Comparison of ENCODE assay signal across 23 cellular contexts in the genomic region with DNA sequence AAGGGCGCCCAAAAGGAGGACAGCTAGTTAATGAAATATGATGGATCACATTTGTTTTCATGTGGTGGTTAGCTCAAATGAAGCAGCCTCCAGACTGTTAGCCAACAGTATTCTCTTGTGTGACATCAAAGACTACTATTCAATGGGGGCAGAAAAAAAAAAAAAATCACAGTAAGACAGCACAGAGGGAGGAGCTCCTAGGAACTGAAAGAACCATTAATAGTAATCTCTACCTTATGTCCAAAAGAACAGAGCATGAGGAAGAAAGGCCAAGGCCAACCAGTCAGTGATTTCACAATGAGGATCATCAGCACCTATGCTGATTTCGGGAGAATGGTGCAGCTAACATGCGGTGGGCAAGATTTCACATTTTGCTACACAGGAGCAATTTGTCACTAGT.
A peak's percentile ranks its signal among the peaks of the same experiment; 100 is the strongest.
DNase-seq lines count a peak whose midpoint lies in the region; ATAC-seq and TF ChIP-seq lines count a peak whose summit lies in the region.
"Had no signal": no experiment of that assay in that cellular context is flagged by ENCODE, and none has a peak within 500 bp of the region (broad histone marks: within the 10 kb centered on the region; RNA-seq: fewer than 3 reads in every experiment).

No MANE protein-coding gene starts in this region.

- DNase-seq in COLO829 (ENCODE audit: low spot score) (peak; percentile 53), endodermal cell (no peak), neuronal stem cell (ENCODE audit: low spot score) (peak; percentile 38), NCI-H2171 (lab: John Stamatoyannopoulos, UW) (no peak), NCI-H2081 treated with DMSO at 0.1 percent for 48 hours (lab: John Stamatoyannopoulos, UW) (no peak)
- DNase-seq in activated CD4-positive, alpha-beta T cell treated with anti-CD3 and anti-CD28 coated beads for 48 hours, result no peak
- DNase-seq: DND-41, H7, IMR-90, NCI-H1092 treated with DMSO at 0.1 percent for 48 hours, NCI-H2029, NCI-H345, NCI-H524 treated with DMSO at 0.1 percent for 48 hours, OCI-M1 had no signal

- no peaks in the 10 kb centered on the region for H3K9me3 ChIP-seq in endodermal cell (ENCODE audit: control insufficient read depth, low read length)
- no peaks in the 10 kb centered on the region for H3K9me3 ChIP-seq in liver (ENCODE audit: control insufficient read depth in 4 of 4, low read length in 3 of 4)
- H3K9me3 ChIP-seq in neuronal stem cell (replicated peaks in 1 of 2; ENCODE audit: control insufficient read depth in 2 of 2, insufficient read depth in 1 of 2, low read depth in 1 of 2, low read length in 2 of 2), result no peaks in the 10 kb centered on the region
- H3K9me3 ChIP-seq: BLaER1 treated with 17β-estradiol and CSF1 and Interleukin-3, amounts not matched to agents 10 nM and 100 nM had no signal

- TF ChIP-seq RAD21 in liver (IDR thresholded peaks at IDR 0.05), result peak in 1 of 2 donors; percentile 10

- H3K4me2 ChIP-seq in neuronal stem cell (ENCODE audit: insufficient read depth, low read length, poor library complexity, severe bottlenecking), result peak overlapping the region; percentile 36
- H3K4me2 ChIP-seq: BLaER1 treated with 17β-estradiol and CSF1 and Interleukin-3, amounts not matched to agents 10 nM and 100 nM; KMS-11 had no signal

- H3K4me1 Mint-ChIP-seq in endodermal cell, result peaks cover 52% of the 10 kb centered on the region
- H3K4me1 Mint-ChIP-seq: CD4-positive, alpha-beta memory T cell had no signal

- H2BK12ac ChIP-seq in neuronal stem cell (ENCODE audit: low read length), result no peak overlapping the region

- no peak overlapping the region for H3K4me3 Mint-ChIP-seq in endodermal cell
- H3K4me3 Mint-ChIP-seq: CD4-positive, alpha-beta memory T cell had no signal

- no peaks in the 10 kb centered on the region for H3K9me3 Mint-ChIP-seq in endodermal cell

- TF ChIP-seq CTCF in endodermal cell (conservative IDR thresholded peaks at IDR 0.05) (no peak), liver (IDR thresholded peaks at IDR 0.05; ENCODE audit: low read depth, low read length, missing input control) (no peak)

- no peak overlapping the region for H3K14ac ChIP-seq in neuronal stem cell (ENCODE audit: low read length)

- 62 to 85% methylated on average over 2 to 3 of the region's 3 CpGs for WGBS in endodermal cell (ENCODE audit: insufficient coverage in 1 of 2, insufficient read length in 1 of 2), 2 experiments
- WGBS in liver, result 70% methylated on average over 3 of the region's 3 CpGs
- no CpG with 5 or more reads among the region's 3 CpGs for WGBS in neuronal stem cell (ENCODE audit: extremely low coverage in 2 of 2, insufficient read length in 2 of 2, insufficient replicate concordance in 1 of 2), 2 donors

- H2AK5ac ChIP-seq in neuronal stem cell (ENCODE audit: low read depth, low read length), result no peak overlapping the region

- no peak overlapping the region for H3K23ac ChIP-seq in neuronal stem cell (ENCODE audit: low read depth, low read length, poor library complexity)

- no peaks in the 10 kb centered on the region for H3K79me1 ChIP-seq in neuronal stem cell (ENCODE audit: low read depth, low read length)

- H3K36me3 Mint-ChIP-seq in endodermal cell (ENCODE audit: low read depth), result peaks cover 5% of the 10 kb centered on the region
- H3K36me3 Mint-ChIP-seq: CD4-positive, alpha-beta memory T cell had no signal

- H3K27ac ChIP-seq in endodermal cell (ENCODE audit: low read depth, low read length) (peak overlapping the region; percentile 54), liver (ENCODE audit: low read depth in 1 of 2, low read length in 2 of 2) (no peak overlapping the region), neuronal stem cell (replicated peaks; ENCODE audit: low read length) (peak overlapping the region; percentile 87)
- H3K27ac ChIP-seq: 22Rv1; BLaER1 treated with 17β-estradiol and CSF1 and Interleukin-3, amounts not matched to agents 10 nM and 100 nM; HL-60; KMS-11 had no signal

- no peak overlapping the region for H3K27ac Mint-ChIP-seq in endodermal cell
- H3K27ac Mint-ChIP-seq: CD4-positive, alpha-beta memory T cell had no signal

- H3K36me3 ChIP-seq in endodermal cell (ENCODE audit: control insufficient read depth, insufficient read depth, low read length) (no peaks in the 10 kb centered on the region), liver (ENCODE audit: control insufficient read depth in 4 of 4, insufficient read depth in 3 of 4, low read depth in 1 of 4, low read length in 3 of 4) (no peaks in the 10 kb centered on the region), neuronal stem cell (replicated peaks in 1 of 2; ENCODE audit: control insufficient read depth in 2 of 2, insufficient read depth in 2 of 2, low read length in 2 of 2) (peaks cover 0 to 2% of the 10 kb centered on the region in 2 donors)
- H3K36me3 ChIP-seq: BLaER1 treated with 17β-estradiol and CSF1 and Interleukin-3, amounts not matched to agents 10 nM and 100 nM had no signal

- no peak overlapping the region for H2AFZ ChIP-seq in neuronal stem cell (ENCODE audit: low read length)

- H2BK120ac ChIP-seq in neuronal stem cell (ENCODE audit: low read depth, low read length), result no peak overlapping the region

- ATAC-seq in GM18517 (IDR thresholded peaks at IDR 0.05; ENCODE audit: unreplicated experiment), result no peak
- ATAC-seq: GM12878, Right ventricle myocardium inferior had no signal

- H3K27me3 Mint-ChIP-seq in endodermal cell (ENCODE audit: insufficient read depth), result no peaks in the 10 kb centered on the region
- H3K27me3 Mint-ChIP-seq: CD4-positive, alpha-beta memory T cell had no signal

- H3K9ac ChIP-seq in endodermal cell (ENCODE audit: extremely low read depth, low read length, poor library complexity, severe bottlenecking), result no peak overlapping the region
- no peak overlapping the region for H3K9ac ChIP-seq in liver (ENCODE audit: low read depth in 1 of 2, low read length in 2 of 2)
- H3K9ac ChIP-seq in neuronal stem cell (ENCODE audit: low read depth, low read length, poor library complexity), result no peak overlapping the region
- H3K9ac ChIP-seq: BLaER1 treated with 17β-estradiol and CSF1 and Interleukin-3, amounts not matched to agents 10 nM and 100 nM; KMS-11 had no signal

- H4K8ac ChIP-seq in neuronal stem cell (ENCODE audit: low read depth, low read length), result no peak overlapping the region

- H3K4me3 ChIP-seq in endodermal cell (ENCODE audit: low read length), result no peak overlapping the region
- H3K4me3 ChIP-seq in liver (ENCODE audit: low read depth in 1 of 3, low read length in 3 of 3), result no peak overlapping the region
- H3K4me3 ChIP-seq in neuronal stem cell (ENCODE audit: low read length in 2 of 2), result no peak overlapping the region
- H3K4me3 ChIP-seq: BLaER1 treated with 17β-estradiol and CSF1 and Interleukin-3, amounts not matched to agents 10 nM and 100 nM; GM12878 had no signal

- no peak overlapping the region for H2BK15ac ChIP-seq in neuronal stem cell (ENCODE audit: low read length)

- no peak overlapping the region for H4K91ac ChIP-seq in neuronal stem cell (ENCODE audit: low read depth, low read length, poor library complexity)

- H2BK5ac ChIP-seq in neuronal stem cell (ENCODE audit: low read length), result no peak overlapping the region

- H3K18ac ChIP-seq in neuronal stem cell (ENCODE audit: low read length), result no peak overlapping the region

- no peaks in the 10 kb centered on the region for H3K27me3 ChIP-seq in endodermal cell (ENCODE audit: control insufficient read depth, insufficient read depth, low read length, poor library complexity, severe bottlenecking)
- H3K27me3 ChIP-seq in liver (ENCODE audit: control insufficient read depth in 4 of 4, insufficient read depth in 4 of 4, low read length in 3 of 4), result no peaks in the 10 kb centered on the region
- no peaks in the 10 kb centered on the region for H3K27me3 ChIP-seq in neuronal stem cell (ENCODE audit: control insufficient read depth in 3 of 3, insufficient read depth in 3 of 3, low read depth in 1 of 3, low read length in 3 of 3)
- H3K27me3 ChIP-seq: BLaER1 treated with 17β-estradiol and CSF1 and Interleukin-3, amounts not matched to agents 10 nM and 100 nM had no signal

- no peak overlapping the region for H3K4ac ChIP-seq in neuronal stem cell (ENCODE audit: low read length)

- peaks cover 11% of the 10 kb centered on the region for H3K4me1 ChIP-seq in endodermal cell (ENCODE audit: control insufficient read depth, insufficient read depth, low read length)
- peaks cover 0 to 13% (median 4%) of the 10 kb centered on the region in 4 donors for H3K4me1 ChIP-seq in liver (ENCODE audit: control insufficient read depth in 4 of 4, insufficient read depth in 4 of 4, low read length in 3 of 4)
- peaks cover 20 to 22% of the 10 kb centered on the region in 2 donors for H3K4me1 ChIP-seq in neuronal stem cell (ENCODE audit: control insufficient read depth in 2 of 2, insufficient read depth in 1 of 2, low read depth in 1 of 2, low read length in 2 of 2)
- H3K4me1 ChIP-seq: BLaER1 treated with 17β-estradiol and CSF1 and Interleukin-3, amounts not matched to agents 10 nM and 100 nM had no signal

TF ChIP-seq in liver, 16 proteins besides CTCF, POLR2A, EP300 and RAD21:
- TF ChIP-seq, protein P1, sequence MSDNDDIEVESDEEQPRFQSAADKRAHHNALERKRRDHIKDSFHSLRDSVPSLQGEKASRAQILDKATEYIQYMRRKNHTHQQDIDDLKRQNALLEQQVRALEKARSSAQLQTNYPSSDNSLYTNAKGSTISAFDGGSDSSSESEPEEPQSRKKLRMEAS (IDR thresholded peaks at IDR 0.05), result peak; percentile 61
- peak in 1 of 2 donors; percentile 21 for TF ChIP-seq RXRA (IDR thresholded peaks at IDR 0.05)
- peak; percentile 13 for TF ChIP-seq YY1 (IDR thresholded peaks at IDR 0.05)
- no peak for TF ChIP-seq FOXA2 (IDR thresholded peaks at IDR 0.05)
- peak; percentile 69 to 80 for TF ChIP-seq HNF4A (conservative IDR thresholded peaks at IDR 0.05)
- TF ChIP-seq NR2F2 (IDR thresholded peaks at IDR 0.05), result no peak

Comparison
In these comparisons a context has a peak if more than half of its experiments do, and no peak if none do; other contexts are left out.
1. DNase-seq: peak in COLO829 (single experiment) and neuronal stem cell (single experiment); none in endodermal cell (single experiment), NCI-H2171 (single experiment), NCI-H2081 treated with DMSO at 0.1 percent for 48 hours (single experiment) and activated CD4-positive, alpha-beta T cell treated with anti-CD3 and anti-CD28 coated beads for 48 hours (single experiment).
2. H3K27ac ChIP-seq: peak in endodermal cell (single experiment) and neuronal stem cell (single experiment); none in liver (0 of 2).